4 cellular contexts compared by ENCODE assay signal in the genomic region with DNA sequence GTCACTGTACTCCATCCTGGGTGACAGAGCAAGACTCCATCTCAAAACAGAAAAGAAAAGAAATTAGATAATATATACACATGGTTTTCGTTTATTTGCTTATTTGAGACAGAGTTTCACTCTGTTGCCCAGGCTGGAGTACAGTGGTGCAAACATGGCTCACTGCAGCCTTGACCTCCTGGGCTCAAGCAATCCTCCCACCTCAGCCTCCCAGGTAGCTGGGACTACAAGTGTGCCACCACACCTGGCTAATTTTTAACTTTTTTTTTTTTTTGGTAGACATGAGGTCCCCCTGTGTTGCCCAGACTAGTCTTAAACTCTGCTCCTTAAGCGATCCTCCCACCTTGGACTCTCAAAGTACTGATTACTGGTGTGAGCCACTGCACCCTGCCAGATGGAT. TPM values are rescaled to one million over a fixed set of nuclear protein-coding genes. Genes with fewer than 3 reads are reported as not detected.
"Had no signal": no experiment of that assay in that cellular context is flagged by ENCODE, and none has a peak within 500 bp of the region (broad histone marks: within the 10 kb centered on the region; RNA-seq: fewer than 3 reads in every experiment).

No MANE protein-coding gene starts in this region.

RNA-seq across cellular contexts. Expression of gene MIPOL1, which starts 11.9 kb away (rescaled TPM):
- total RNA-seq: naive thymus-derived CD8-positive, alpha-beta T cell; natural killer cell; natural killer cell treated with Interleukin-12 subunit alpha and Interleukin-12 subunit beta and Interleukin-15 and Interleukin-18, amount 100 ng/mL, for 72 hours had no signal
- polyA plus RNA-seq: naive thymus-derived CD8-positive, alpha-beta T cell had no signal

RNA-seq across cellular contexts. Expression of gene SLC25A21, which starts 37.2 kb away (rescaled TPM):
- total RNA-seq: naive thymus-derived CD8-positive, alpha-beta T cell; natural killer cell; natural killer cell treated with Interleukin-12 subunit alpha and Interleukin-12 subunit beta and Interleukin-15 and Interleukin-18, amount 100 ng/mL, for 72 hours; smooth muscle cell had no signal
- polyA plus RNA-seq: naive thymus-derived CD8-positive, alpha-beta T cell had no signal
